ENCODE assay signal across 23 cellular contexts in the genomic region with DNA sequence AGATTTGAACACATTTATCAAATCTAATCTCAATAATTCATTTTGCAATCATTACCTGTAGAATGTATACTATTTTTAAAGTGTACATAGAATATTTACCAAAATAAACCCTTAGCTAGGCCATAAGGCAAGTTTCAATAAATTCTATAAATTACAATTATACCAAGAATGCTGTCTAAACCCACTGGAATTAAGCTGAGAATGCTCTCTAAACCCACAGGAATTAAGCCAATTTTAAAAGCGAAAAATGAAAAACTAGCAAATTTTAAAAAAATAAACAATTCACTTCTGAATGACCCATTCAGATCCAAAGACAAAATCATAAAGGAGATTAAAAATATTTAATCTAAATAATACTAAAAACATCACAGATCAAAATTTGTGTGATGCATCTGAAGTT.
"Had no signal": no experiment of that assay in that cellular context is flagged by ENCODE, and none has a peak within 500 bp of the region (broad histone marks: within the 10 kb centered on the region; RNA-seq: fewer than 3 reads in every experiment).

No MANE protein-coding gene starts in this region.

- H3K27ac ChIP-seq: dorsolateral prefrontal cortex, epithelial cell of prostate, heart right ventricle, lower lobe of right lung, neural progenitor cell, psoas muscle, sigmoid colon, skin epidermis, thyroid gland, vagina had no signal

- H3K9me3 ChIP-seq: lower lobe of right lung, psoas muscle, sigmoid colon, thyroid gland, vagina had no signal

- H3K4me1 ChIP-seq: heart right ventricle, lower lobe of right lung, neural progenitor cell, psoas muscle, sigmoid colon, thyroid gland, vagina had no signal

- ATAC-seq: esophagus mucosa; heart right ventricle; left ventricle myocardium superior; lower lobe of right lung; psoas muscle; right cardiac atrium; stimulated activated naive B cell treated with anti-CD40 and anti-IgM and Interleukin-4, amounts not matched to agents 10 μg/mL and 1 μg/mL and 100 μg/mL, for 72 hours; stimulated activated naive CD8-positive, alpha-beta T cell treated with anti-CD3 and anti-CD28 coated beads, Interleukin-15, amount 100 ng/mL, for 72 hours had no signal

- H2AFZ ChIP-seq: neural progenitor cell had no signal

- H3K36me3 ChIP-seq: heart right ventricle, lower lobe of right lung, neural progenitor cell, sigmoid colon, thyroid gland, vagina had no signal

- H3K4me3 ChIP-seq: dorsolateral prefrontal cortex, heart right ventricle, lower lobe of right lung, neural progenitor cell, psoas muscle, sigmoid colon, skin epidermis, thyroid gland, vagina had no signal

- DNase-seq: cortex of kidney; dorsolateral prefrontal cortex; effector CD4-positive, alpha-beta T cell; foreskin melanocyte; glutamatergic neuron; heart right ventricle; hypothalamus; immature natural killer cell; left ventricle myocardium superior; lower lobe of right lung; psoas muscle; right cardiac atrium; sigmoid colon; stimulated activated CD4-positive, alpha-beta T cell treated with anti-CD3 and anti-CD28 coated beads, Interleukin-15, amount 100 ng/mL, for 24 hours; stimulated activated CD4-positive, alpha-beta T cell treated with anti-CD3 and anti-CD28 coated beads, Interleukin-2, amount 100 ng/mL, for 48 hours; stimulated activated naive B cell treated with anti-CD40 and anti-IgM and Interleukin-4, amounts not matched to agents 10 μg/mL and 1 μg/mL and 100 μg/mL, for 72 hours; stimulated activated naive CD8-positive, alpha-beta T cell treated with anti-CD3 and anti-CD28 coated beads, Interleukin-15, amount 100 ng/mL, for 72 hours; thyroid gland had no signal

- H3K9ac ChIP-seq: neural progenitor cell had no signal

- H3K4me2 ChIP-seq: neural progenitor cell had no signal

- H3K27me3 ChIP-seq: dorsolateral prefrontal cortex, heart right ventricle, neural progenitor cell, sigmoid colon, thyroid gland, vagina had no signal
